Comparison of ENCODE assay signal across 18 cellular contexts in the genomic region with DNA sequence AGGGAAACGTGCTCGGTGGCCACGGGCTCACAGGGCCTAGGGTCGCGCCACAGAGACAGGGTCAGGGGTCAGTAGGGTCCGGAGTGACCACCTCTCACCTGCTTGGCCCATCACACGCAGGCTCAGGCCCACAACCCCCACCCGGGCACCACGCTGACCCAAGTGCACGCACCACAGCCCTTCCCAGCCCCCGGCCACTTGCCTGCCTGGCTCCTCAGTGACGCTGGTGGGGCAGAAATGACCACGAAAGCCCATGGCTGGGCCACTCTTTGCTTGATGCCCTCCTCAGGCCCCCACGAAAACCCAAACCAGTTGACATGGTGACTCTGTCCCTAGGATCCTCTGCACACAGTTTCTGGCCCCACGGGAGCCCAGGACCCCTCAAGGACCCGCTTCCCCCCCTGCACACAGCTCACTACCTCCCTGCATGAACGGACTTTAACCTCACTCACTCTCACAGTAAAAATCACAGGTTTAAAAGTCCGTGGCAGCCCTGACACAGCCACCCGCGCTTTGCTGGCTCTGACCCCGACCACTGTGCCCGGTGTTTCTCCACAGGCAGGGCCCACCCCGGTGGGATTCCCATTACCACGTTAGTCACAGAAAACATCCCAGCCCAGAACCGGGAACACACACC. TPM values are rescaled to one million over a fixed set of nuclear protein-coding genes. Genes with fewer than 3 reads are reported as not detected.
DNase-seq lines count a peak whose midpoint lies in the region; ATAC-seq, FAIRE-seq and TF ChIP-seq lines count a peak whose summit lies in the region.
"Had no signal": no experiment of that assay in that cellular context is flagged by ENCODE, and none has a peak within 500 bp of the region (broad histone marks: within the 10 kb centered on the region; RNA-seq: fewer than 3 reads in every experiment).

No MANE protein-coding gene starts in this region.

- 0 out of 2 replicates have a peak, but pooled peaks cover 5% of the 10 kb centered on the region for H4K20me1 ChIP-seq in K562 (replicated peaks; ENCODE audit: control insufficient read depth, insufficient read depth, low read length)

- peak overlapping the region; percentile 65 to 78; a peak in 3 of 4 replicates for H3K9ac ChIP-seq in K562 (ENCODE audit: insufficient read depth in 1 of 2, low read depth in 2 of 2, low read length in 2 of 2)

- no peak overlapping the region for H3K4me2 ChIP-seq in K562 (ENCODE audit: insufficient read depth, low read length)

- TF ChIP-seq POLR2A in K562 (conservative IDR thresholded peaks at IDR 0.05) (no peak), thyroid gland (IDR thresholded peaks at IDR 0.05) (no peak)

- ATAC-seq in K562, result no peak
- ATAC-seq: CD8-positive, alpha-beta T cell had no signal

- H3K4me1 ChIP-seq in K562 (replicated peaks in 1 of 2; ENCODE audit: control insufficient read depth in 2 of 2, insufficient read depth in 2 of 2, low read length in 2 of 2) (peaks cover 16 to 59% of the 10 kb centered on the region in 2 experiments), thyroid gland (peaks cover 25 to 32% of the 10 kb centered on the region in 2 donors)

- DNase-seq in activated CD4-positive, alpha-beta memory T cell treated with anti-CD3 and anti-CD28 coated beads, Interleukin-2, amount 10 ng/mL, durations not matched to agents 7 days and 5 days, result no peak
- DNase-seq in activated CD4-positive, alpha-beta memory T cell treated with anti-CD3 and anti-CD28 coated beads for 36 hours, result no peak
- DNase-seq in K562 (ENCODE audit: extremely low read depth in 1 of 4, low spot score in 3 of 4), result peak in 1 of 4 experiments; percentile 9
- peak; percentile 83 for DNase-seq in mesenteric fat pad (ENCODE audit: low spot score)
- DNase-seq in thyroid gland, result no peak
- no peak for DNase-seq in GM19238 (ENCODE audit: insufficient read length, low spot score)
- no peak for DNase-seq in NCI-H1694 (lab: John Stamatoyannopoulos, UW)
- no peak for DNase-seq in DMS53 treated with DMSO at 0.1 percent for 48 hours (lab: John Stamatoyannopoulos, UW; ENCODE audit: unreplicated experiment)
- DNase-seq: activated CD4-positive, CD25-positive, alpha-beta regulatory T cell; CD8-positive, alpha-beta T cell; erythroblast; KBM-7; NCI-H1092; NCI-H2171 treated with DMSO at 0.1 percent for 48 hours; stimulated activated CD4-positive, alpha-beta T cell treated with anti-CD3 and anti-CD28 coated beads, Interleukin-4, amount 100 ng/mL, for 24 hours; stimulated activated CD8-positive, alpha-beta memory T cell treated with anti-CD3 and anti-CD28 coated beads, Interleukin-4, amount 100 ng/mL, for 48 hours had no signal

- BruUV-seq in K562 (replicated peaks; lab: Mats Ljungman, UMichigan), result no TSS peak

- 95% methylated on average over 21 of the region's 25 CpGs for WGBS in K562 (ENCODE audit: insufficient coverage, low coverage, missing lambda C conversion rate)
- 87% methylated on average over 22 to 25 of the region's 25 CpGs for WGBS in thyroid gland, 2 donors

- H3K4me3 ChIP-seq in K562 (no peak overlapping the region), thyroid gland (replicated peaks in 1 of 3) (no peak overlapping the region)

- H3K27me3 ChIP-seq in K562 (ENCODE audit: control insufficient read depth in 2 of 2, insufficient read depth in 2 of 2, low read length in 2 of 2) (no peaks in the 10 kb centered on the region), thyroid gland (no peaks in the 10 kb centered on the region)

- intact Hi-C loops in activated CD4-positive, alpha-beta memory T cell treated with anti-CD3 and anti-CD28 coated beads for 36 hours (cut with micrococcal nuclease), result no loop called here
- intact Hi-C loops in K562 (cut with micrococcal nuclease), result loop anchor here (2.0 kb wide), 1 partner anchor 21 kb away; a partner anchor contains a TSS
- intact Hi-C loops in thyroid gland (cut with DNase I), result loop anchor here (5.0 kb wide), 1 partner anchor 150 kb away; no protein-coding TSS in a partner anchor

- H3K79me2 ChIP-seq in K562 (ENCODE audit: control insufficient read depth, insufficient read depth, low read length), result peaks cover 43% of the 10 kb centered on the region

- peaks cover 34% of the 10 kb centered on the region for H3K36me3 Mint-ChIP-seq in activated CD4-positive, alpha-beta memory T cell treated with anti-CD3 and anti-CD28 coated beads, Interleukin-2, amount 10 ng/mL, durations not matched to agents 7 days and 5 days (ENCODE audit: low read depth)
- H3K36me3 Mint-ChIP-seq in activated CD4-positive, alpha-beta memory T cell treated with anti-CD3 and anti-CD28 coated beads for 36 hours, result peaks cover 30% of the 10 kb centered on the region

- H3K9me3 ChIP-seq in K562 (replicated peaks; ENCODE audit: control insufficient read depth, insufficient read depth, low read depth, low read length) (no peaks in the 10 kb centered on the region), thyroid gland (no peaks in the 10 kb centered on the region)

- FAIRE-seq in K562 (lab: Jason Lieb, UNC), result no peak
- FAIRE-seq: astrocyte, colon had no signal

- TF ChIP-seq CTCF in K562 (IDR thresholded peaks at IDR 0.05 in 2 of 3, conservative IDR thresholded peaks at IDR 0.05 in 1 of 3; ENCODE audit: insufficient read depth in 2 of 3, low read depth in 1 of 3, low read length in 3 of 3) (no peak), thyroid gland (IDR thresholded peaks at IDR 0.05) (no peak)

- H3K9me3 Mint-ChIP-seq in activated CD4-positive, alpha-beta memory T cell treated with anti-CD3 and anti-CD28 coated beads, Interleukin-2, amount 10 ng/mL, durations not matched to agents 7 days and 5 days, result no peaks in the 10 kb centered on the region
- H3K9me3 Mint-ChIP-seq in activated CD4-positive, alpha-beta memory T cell treated with anti-CD3 and anti-CD28 coated beads for 36 hours, result no peaks in the 10 kb centered on the region
- H3K9me3 Mint-ChIP-seq: CD8-positive, alpha-beta T cell had no signal

- in situ Hi-C loops in K562 (cut with MboI), result no loop called here

- H3K9me1 ChIP-seq in K562 (ENCODE audit: control insufficient read depth, insufficient read depth, low read length), result peaks cover 9% of the 10 kb centered on the region

- H3K27ac ChIP-seq in K562 (ENCODE audit: extremely low read depth, low read depth, low read length), result peak overlapping the region; percentile 87; the same call in 2 of the 3 replicates
- peak overlapping the region; percentile 90 to 95 (median 91) for H3K27ac ChIP-seq in thyroid gland

- H3K27ac Mint-ChIP-seq in activated CD4-positive, alpha-beta memory T cell treated with anti-CD3 and anti-CD28 coated beads, Interleukin-2, amount 10 ng/mL, durations not matched to agents 7 days and 5 days, result peak overlapping the region; percentile 40
- H3K27ac Mint-ChIP-seq in activated CD4-positive, alpha-beta memory T cell treated with anti-CD3 and anti-CD28 coated beads for 36 hours, result no peak overlapping the region
- H3K27ac Mint-ChIP-seq: CD8-positive, alpha-beta T cell had no signal

- H3K36me3 ChIP-seq in K562 (ENCODE audit: control insufficient read depth, insufficient read depth, low read length), result peaks cover 98% of the 10 kb centered on the region
- peaks cover 41 to 58% of the 10 kb centered on the region in 2 donors for H3K36me3 ChIP-seq in thyroid gland

- POLR2A ChIA-PET in activated CD4-positive, alpha-beta memory T cell treated with anti-CD3 and anti-CD28 coated beads, Interleukin-2, amount 10 ng/mL, durations not matched to agents 7 days and 5 days (lab: Charles Lee), result interaction anchor here (0.6 kb wide), 1 partner anchor 26 kb away, joined by 3 read pairs; no protein-coding TSS in a partner anchor
- POLR2A ChIA-PET in activated CD4-positive, alpha-beta memory T cell treated with anti-CD3 and anti-CD28 coated beads for 36 hours (lab: Charles Lee), result no interaction called here
- POLR2A ChIA-PET in K562 (lab: Yijun Ruan, JAX), result interaction anchor here (0.7 to 1.2 kb wide), 4 partner anchors 9 to 287 kb away, joined by 3 to 4 read pairs (median 3); no protein-coding TSS in a partner anchor

- H3K4me1 Mint-ChIP-seq in activated CD4-positive, alpha-beta memory T cell treated with anti-CD3 and anti-CD28 coated beads, Interleukin-2, amount 10 ng/mL, durations not matched to agents 7 days and 5 days, result no peaks in the 10 kb centered on the region
- H3K4me1 Mint-ChIP-seq in activated CD4-positive, alpha-beta memory T cell treated with anti-CD3 and anti-CD28 coated beads for 36 hours (ENCODE audit: low read depth), result no peaks in the 10 kb centered on the region

- no peaks in the 10 kb centered on the region for H3K27me3 Mint-ChIP-seq in activated CD4-positive, alpha-beta memory T cell treated with anti-CD3 and anti-CD28 coated beads, Interleukin-2, amount 10 ng/mL, durations not matched to agents 7 days and 5 days
- H3K27me3 Mint-ChIP-seq in activated CD4-positive, alpha-beta memory T cell treated with anti-CD3 and anti-CD28 coated beads for 36 hours, result no peaks in the 10 kb centered on the region

- no peak for TF ChIP-seq RAD21 in K562 (CRISPR knock-in tag; conservative IDR thresholded peaks at IDR 0.05 in 1 of 2, IDR thresholded peaks at IDR 0.05 in 1 of 2)

- H2AFZ ChIP-seq in K562 (ENCODE audit: low read depth, low read length), result no peak overlapping the region

- no peak for TF ChIP-seq EP300 in K562 (IDR thresholded peaks at IDR 0.05; ENCODE audit: low read length)

- no peak overlapping the region for H3K4me3 Mint-ChIP-seq in activated CD4-positive, alpha-beta memory T cell treated with anti-CD3 and anti-CD28 coated beads, Interleukin-2, amount 10 ng/mL, durations not matched to agents 7 days and 5 days
- H3K4me3 Mint-ChIP-seq in activated CD4-positive, alpha-beta memory T cell treated with anti-CD3 and anti-CD28 coated beads for 36 hours, result no peak overlapping the region
- H3K4me3 Mint-ChIP-seq: CD8-positive, alpha-beta T cell had no signal

- CTCF ChIA-PET in activated CD4-positive, alpha-beta memory T cell treated with anti-CD3 and anti-CD28 coated beads, Interleukin-2, amount 10 ng/mL, durations not matched to agents 7 days and 5 days (lab: Charles Lee), result interaction anchor here (1.1 kb wide), 1 partner anchor 148 kb away, joined by 3 read pairs; no protein-coding TSS in a partner anchor
- CTCF ChIA-PET in activated CD4-positive, alpha-beta memory T cell treated with anti-CD3 and anti-CD28 coated beads for 36 hours (lab: Charles Lee), result no interaction called here
- CTCF ChIA-PET in K562 (lab: Yijun Ruan, JAX; ENCODE audit: low intra/inter-chr PET ratio), result no interaction called here

RNA-seq across cellular contexts. Expression of a gene that starts 20.7 kb away (rescaled TPM):
- 10 to 100 TPM; 78.0 to 81.5 TPM for total RNA-seq in activated CD4-positive, alpha-beta memory T cell treated with anti-CD3 and anti-CD28 coated beads, Interleukin-2, amount 10 ng/mL, durations not matched to agents 7 days and 5 days
- total RNA-seq in activated CD4-positive, alpha-beta memory T cell treated with anti-CD3 and anti-CD28 coated beads for 36 hours, result 10 to 100 TPM; 56.2 to 57.4 TPM
- total RNA-seq in K562 (2011; cell fraction: chromatin; rRNA removed; ENCODE audit: low replicate concordance), result 266 and 574 TPM in 2 replicates
- 372 and 388 TPM in 2 replicates for total RNA-seq in K562 (2011; cell fraction: nucleolus; rRNA removed)
- 193 and 246 TPM in 2 replicates for total RNA-seq in K562 (2011; cell fraction: nucleoplasm; rRNA removed)
- 116 and 133 TPM in 2 replicates for total RNA-seq in K562 (2014; rRNA removed)
- total RNA-seq in K562 (2014; rRNA removed; fragmentation: Illumina TruSeq; extraction: Trizol), result 35.7 and 46.1 TPM in 2 replicates
- 63.0 and 66.6 TPM in 2 replicates for total RNA-seq in K562 (2015; rRNA removed; fragmentation: Illumina TruSeq; extraction: Trizol)
- 131 and 135 TPM in 2 replicates for total RNA-seq in K562 (2021)
- 99.6 and 121 TPM in 2 replicates for polyA plus RNA-seq in K562 (2011; rRNA removed)
- polyA plus RNA-seq in K562 (2011; cell fraction: cytosol; rRNA removed), result 62.8 and 91.9 TPM in 2 replicates
- 448 and 488 TPM in 2 replicates for polyA plus RNA-seq in K562 (2011; cell fraction: nucleus; rRNA removed)
- 76.9 and 85.6 TPM in 2 replicates for polyA plus RNA-seq in K562 (2012)
- 75.1 and 81.2 TPM in 2 replicates for polyA plus RNA-seq in K562 (2014; fragmentation: Illumina TruSeq; extraction: Trizol)
- 1 to 10 TPM; 1.5 to 2.1 TPM for polyA plus RNA-seq in K562 (2014; fragmentation: Nextera tagmentation; extraction: Ambion mirVana)
- 131 and 149 TPM in 2 replicates for polyA plus RNA-seq in K562 (2014; rRNA removed)
- polyA minus RNA-seq in K562 (2011; rRNA and poly(A)+ RNA removed), result 23.4 and 41.8 TPM in 2 replicates
- polyA minus RNA-seq in K562 (2011; cell fraction: cytosol; rRNA and poly(A)+ RNA removed), result 54.8 and 55.2 TPM in 2 replicates
- polyA minus RNA-seq in K562 (2011; cell fraction: nucleus; rRNA and poly(A)+ RNA removed), result 94.5 and 123 TPM in 2 replicates
- 165 TPM for total RNA-seq in mesenteric fat pad
- 10 to 100 TPM; 64.8 to 91.4 (median 84.2) TPM for total RNA-seq in thyroid gland

RNA-seq across cellular contexts. Expression of a gene that starts 33.4 kb away (rescaled TPM):
- 10 to 100 TPM; 67.2 to 68.1 TPM for total RNA-seq in activated CD4-positive, alpha-beta memory T cell treated with anti-CD3 and anti-CD28 coated beads, Interleukin-2, amount 10 ng/mL, durations not matched to agents 7 days and 5 days
- total RNA-seq in activated CD4-positive, alpha-beta memory T cell treated with anti-CD3 and anti-CD28 coated beads for 36 hours, result 10 to 100 TPM; 44.5 to 49.1 TPM
- 123 and 215 TPM in 2 replicates for total RNA-seq in K562 (2011; cell fraction: chromatin; rRNA removed; ENCODE audit: low replicate concordance)
- total RNA-seq in K562 (2011; cell fraction: nucleolus; rRNA removed), result 128 and 164 TPM in 2 replicates
- 71.6 and 88.8 TPM in 2 replicates for total RNA-seq in K562 (2011; cell fraction: nucleoplasm; rRNA removed)
- 44.4 and 48.8 TPM in 2 replicates for total RNA-seq in K562 (2014; rRNA removed)
- 15.2 and 18.4 TPM in 2 replicates for total RNA-seq in K562 (2014; rRNA removed; fragmentation: Illumina TruSeq; extraction: Trizol)
- total RNA-seq in K562 (2015; rRNA removed; fragmentation: Illumina TruSeq; extraction: Trizol), result 33.6 and 43.9 TPM in 2 replicates
- total RNA-seq in K562 (2021), result 58.5 and 71.0 TPM in 2 replicates
- 13.0 and 17.4 TPM in 2 replicates for polyA plus RNA-seq in K562 (2011; rRNA removed)
- polyA plus RNA-seq in K562 (2011; cell fraction: cytosol; rRNA removed), result 10.4 and 24.1 TPM in 2 replicates
- 167 and 314 TPM in 2 replicates for polyA plus RNA-seq in K562 (2011; cell fraction: nucleus; rRNA removed)
- polyA plus RNA-seq in K562 (2012), result 54.0 and 63.7 TPM in 2 replicates
- polyA plus RNA-seq in K562 (2014; fragmentation: Illumina TruSeq; extraction: Trizol), result 49.8 and 53.1 TPM in 2 replicates
- 1 to 10 TPM; 4.5 to 8.4 TPM for polyA plus RNA-seq in K562 (2014; fragmentation: Nextera tagmentation; extraction: Ambion mirVana)
- 49.5 and 67.0 TPM in 2 replicates for polyA plus RNA-seq in K562 (2014; rRNA removed)
- polyA minus RNA-seq in K562 (2011; rRNA and poly(A)+ RNA removed), result 8.1 and 9.7 TPM in 2 replicates
- 143 and 147 TPM in 2 replicates for polyA minus RNA-seq in K562 (2011; cell fraction: cytosol; rRNA and poly(A)+ RNA removed)
- 39.7 and 41.0 TPM in 2 replicates for polyA minus RNA-seq in K562 (2011; cell fraction: nucleus; rRNA and poly(A)+ RNA removed)
- 45.5 TPM for total RNA-seq in mesenteric fat pad
- 10 to 100 TPM; 14.7 to 36.1 (median 29.5) TPM for total RNA-seq in thyroid gland
